In the genomic region with DNA sequence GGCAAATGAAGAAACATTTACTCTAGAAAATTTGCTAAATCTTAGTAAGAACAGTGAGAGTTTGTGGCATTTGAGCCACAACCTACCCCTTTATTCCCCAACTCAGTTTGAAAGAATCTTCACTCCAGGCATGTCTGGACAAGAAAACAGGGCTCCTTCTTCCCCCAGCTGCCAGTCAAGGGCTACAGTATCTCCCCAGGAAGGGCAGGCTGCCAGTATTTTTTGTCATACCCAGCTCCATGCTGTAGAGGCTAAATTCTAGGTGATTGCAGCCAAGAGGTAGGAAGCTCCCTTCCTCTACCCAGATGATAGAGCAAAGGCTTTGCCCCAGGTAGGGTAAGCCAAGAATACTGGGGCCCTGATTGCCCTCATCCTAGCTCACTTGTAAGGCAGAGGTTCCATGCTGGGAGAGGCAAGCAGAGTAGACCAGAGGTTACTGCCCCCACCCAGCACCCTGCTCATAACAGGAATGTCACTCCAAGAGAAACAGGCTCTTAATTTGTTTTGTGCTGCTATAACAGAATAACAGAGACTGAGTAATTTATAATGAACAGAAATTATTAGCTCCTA, we compare ENCODE assay signal across 1 cellular context.
TF ChIP-seq lines count a peak whose summit lies in the region.

No MANE protein-coding gene starts in this region.

TF ChIP-seq in K562, 482 proteins besides CTCF, POLR2A, EP300 and RAD21:
- TF ChIP-seq, protein P1, sequence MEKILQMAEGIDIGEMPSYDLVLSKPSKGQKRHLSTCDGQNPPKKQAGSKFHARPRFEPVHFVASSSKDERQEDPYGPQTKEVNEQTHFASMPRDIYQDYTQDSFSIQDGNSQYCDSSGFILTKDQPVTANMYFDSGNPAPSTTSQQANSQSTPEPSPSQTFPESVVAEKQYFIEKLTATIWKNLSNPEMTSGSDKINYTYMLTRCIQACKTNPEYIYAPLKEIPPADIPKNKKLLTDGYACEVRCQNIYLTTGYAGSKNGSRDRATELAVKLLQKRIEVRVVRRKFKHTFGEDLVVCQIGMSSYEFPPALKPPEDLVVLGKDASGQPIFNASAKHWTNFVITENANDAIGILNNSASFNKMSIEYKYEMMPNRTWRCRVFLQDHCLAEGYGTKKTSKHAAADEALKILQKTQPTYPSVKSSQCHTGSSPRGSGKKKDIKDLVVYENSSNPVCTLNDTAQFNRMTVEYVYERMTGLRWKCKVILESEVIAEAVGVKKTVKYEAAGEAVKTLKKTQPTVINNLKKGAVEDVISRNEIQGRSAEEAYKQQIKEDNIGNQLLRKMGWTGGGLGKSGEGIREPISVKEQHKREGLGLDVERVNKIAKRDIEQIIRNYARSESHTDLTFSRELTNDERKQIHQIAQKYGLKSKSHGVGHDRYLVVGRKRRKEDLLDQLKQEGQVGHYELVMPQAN (IDR thresholded peaks at IDR 0.05; ENCODE audit: borderline replicate concordance), result no peak
- TF ChIP-seq FOXK1 (CRISPR knock-in tag; IDR thresholded peaks at IDR 0.05; ENCODE audit: borderline replicate concordance) (no peak), POLR2H (tag; IDR thresholded peaks at IDR 0.05; ENCODE audit: low read depth) (no peak), ARID2 (IDR thresholded peaks at IDR 0.05) (no peak), E2F3 (CRISPR knock-in tag; IDR thresholded peaks at IDR 0.05) (no peak), TEAD4 (IDR thresholded peaks at IDR 0.05; ENCODE audit: low read length) (no peak), TEAD4 (CRISPR knock-in tag; IDR thresholded peaks at IDR 0.05; ENCODE audit: borderline replicate concordance) (no peak), JUNB (CRISPR knock-in tag; conservative IDR thresholded peaks at IDR 0.05) (no peak), ZNF212 (CRISPR knock-in tag; IDR thresholded peaks at IDR 0.05) (no peak), ZNF174 (CRISPR knock-in tag; IDR thresholded peaks at IDR 0.05) (no peak), NCOA2 (IDR thresholded peaks at IDR 0.05; ENCODE audit: partially characterized antibody in 2 of 2) (no peak), ARID1B (IDR thresholded peaks at IDR 0.05) (no peak), SAP30 (IDR thresholded peaks at IDR 0.05; ENCODE audit: borderline replicate concordance, insufficient read depth, low read depth, low read length, poor library complexity, severe bottlenecking) (no peak)
- TF ChIP-seq, protein P2, sequence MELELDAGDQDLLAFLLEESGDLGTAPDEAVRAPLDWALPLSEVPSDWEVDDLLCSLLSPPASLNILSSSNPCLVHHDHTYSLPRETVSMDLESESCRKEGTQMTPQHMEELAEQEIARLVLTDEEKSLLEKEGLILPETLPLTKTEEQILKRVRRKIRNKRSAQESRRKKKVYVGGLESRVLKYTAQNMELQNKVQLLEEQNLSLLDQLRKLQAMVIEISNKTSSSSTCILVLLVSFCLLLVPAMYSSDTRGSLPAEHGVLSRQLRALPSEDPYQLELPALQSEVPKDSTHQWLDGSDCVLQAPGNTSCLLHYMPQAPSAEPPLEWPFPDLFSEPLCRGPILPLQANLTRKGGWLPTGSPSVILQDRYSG (tag; conservative IDR thresholded peaks at IDR 0.05; ENCODE audit: low read depth), result no peak
- TF ChIP-seq, protein P3, sequence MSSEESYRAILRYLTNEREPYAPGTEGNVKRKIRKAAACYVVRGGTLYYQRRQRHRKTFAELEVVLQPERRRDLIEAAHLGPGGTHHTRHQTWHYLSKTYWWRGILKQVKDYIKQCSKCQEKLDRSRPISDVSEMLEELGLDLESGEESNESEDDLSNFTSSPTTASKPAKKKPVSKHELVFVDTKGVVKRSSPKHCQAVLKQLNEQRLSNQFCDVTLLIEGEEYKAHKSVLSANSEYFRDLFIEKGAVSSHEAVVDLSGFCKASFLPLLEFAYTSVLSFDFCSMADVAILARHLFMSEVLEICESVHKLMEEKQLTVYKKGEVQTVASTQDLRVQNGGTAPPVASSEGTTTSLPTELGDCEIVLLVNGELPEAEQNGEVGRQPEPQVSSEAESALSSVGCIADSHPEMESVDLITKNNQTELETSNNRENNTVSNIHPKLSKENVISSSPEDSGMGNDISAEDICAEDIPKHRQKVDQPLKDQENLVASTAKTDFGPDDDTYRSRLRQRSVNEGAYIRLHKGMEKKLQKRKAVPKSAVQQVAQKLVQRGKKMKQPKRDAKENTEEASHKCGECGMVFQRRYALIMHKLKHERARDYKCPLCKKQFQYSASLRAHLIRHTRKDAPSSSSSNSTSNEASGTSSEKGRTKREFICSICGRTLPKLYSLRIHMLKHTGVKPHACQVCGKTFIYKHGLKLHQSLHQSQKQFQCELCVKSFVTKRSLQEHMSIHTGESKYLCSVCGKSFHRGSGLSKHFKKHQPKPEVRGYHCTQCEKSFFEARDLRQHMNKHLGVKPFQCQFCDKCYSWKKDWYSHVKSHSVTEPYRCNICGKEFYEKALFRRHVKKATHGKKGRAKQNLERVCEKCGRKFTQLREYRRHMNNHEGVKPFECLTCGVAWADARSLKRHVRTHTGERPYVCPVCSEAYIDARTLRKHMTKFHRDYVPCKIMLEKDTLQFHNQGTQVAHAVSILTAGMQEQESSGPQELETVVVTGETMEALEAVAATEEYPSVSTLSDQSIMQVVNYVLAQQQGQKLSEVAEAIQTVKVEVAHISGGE (CRISPR knock-in tag; IDR thresholded peaks at IDR 0.05), result no peak
- TF ChIP-seq, protein P4, sequence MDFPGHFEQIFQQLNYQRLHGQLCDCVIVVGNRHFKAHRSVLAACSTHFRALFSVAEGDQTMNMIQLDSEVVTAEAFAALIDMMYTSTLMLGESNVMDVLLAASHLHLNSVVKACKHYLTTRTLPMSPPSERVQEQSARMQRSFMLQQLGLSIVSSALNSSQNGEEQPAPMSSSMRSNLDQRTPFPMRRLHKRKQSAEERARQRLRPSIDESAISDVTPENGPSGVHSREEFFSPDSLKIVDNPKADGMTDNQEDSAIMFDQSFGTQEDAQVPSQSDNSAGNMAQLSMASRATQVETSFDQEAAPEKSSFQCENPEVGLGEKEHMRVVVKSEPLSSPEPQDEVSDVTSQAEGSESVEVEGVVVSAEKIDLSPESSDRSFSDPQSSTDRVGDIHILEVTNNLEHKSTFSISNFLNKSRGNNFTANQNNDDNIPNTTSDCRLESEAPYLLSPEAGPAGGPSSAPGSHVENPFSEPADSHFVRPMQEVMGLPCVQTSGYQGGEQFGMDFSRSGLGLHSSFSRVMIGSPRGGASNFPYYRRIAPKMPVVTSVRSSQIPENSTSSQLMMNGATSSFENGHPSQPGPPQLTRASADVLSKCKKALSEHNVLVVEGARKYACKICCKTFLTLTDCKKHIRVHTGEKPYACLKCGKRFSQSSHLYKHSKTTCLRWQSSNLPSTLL (IDR thresholded peaks at IDR 0.05), result no peak
- TF ChIP-seq, protein P5, sequence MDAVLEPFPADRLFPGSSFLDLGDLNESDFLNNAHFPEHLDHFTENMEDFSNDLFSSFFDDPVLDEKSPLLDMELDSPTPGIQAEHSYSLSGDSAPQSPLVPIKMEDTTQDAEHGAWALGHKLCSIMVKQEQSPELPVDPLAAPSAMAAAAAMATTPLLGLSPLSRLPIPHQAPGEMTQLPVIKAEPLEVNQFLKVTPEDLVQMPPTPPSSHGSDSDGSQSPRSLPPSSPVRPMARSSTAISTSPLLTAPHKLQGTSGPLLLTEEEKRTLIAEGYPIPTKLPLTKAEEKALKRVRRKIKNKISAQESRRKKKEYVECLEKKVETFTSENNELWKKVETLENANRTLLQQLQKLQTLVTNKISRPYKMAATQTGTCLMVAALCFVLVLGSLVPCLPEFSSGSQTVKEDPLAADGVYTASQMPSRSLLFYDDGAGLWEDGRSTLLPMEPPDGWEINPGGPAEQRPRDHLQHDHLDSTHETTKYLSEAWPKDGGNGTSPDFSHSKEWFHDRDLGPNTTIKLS (IDR thresholded peaks at IDR 0.05; ENCODE audit: borderline replicate concordance, low read depth), result no peak
